In genomic region chr3:117246771-117247555, GRCh38 we compare ENCODE assay signal across 14 cellular contexts.
"Had no signal": no experiment of that assay in that cellular context is flagged by ENCODE, and none has a peak within 500 bp of the region (broad histone marks: within the 10 kb centered on the region; RNA-seq: fewer than 3 reads in every experiment).

No MANE protein-coding gene starts in this region.

- ATAC-seq: gastrocnemius medialis; heart right ventricle; left lobe of liver; naive thymus-derived CD4-positive, alpha-beta T cell; psoas muscle had no signal

- H3K4me3 ChIP-seq: gastrocnemius medialis, heart right ventricle, psoas muscle, sigmoid colon, skin epidermis, uterus had no signal

- DNase-seq: dermis blood vessel endothelial cell; gastrocnemius medialis; heart right ventricle; hypothalamus; kidney glomerular epithelial cell; mammary epithelial cell; naive thymus-derived CD4-positive, alpha-beta T cell; nephron progenitor cell; psoas muscle; sigmoid colon; stimulated activated naive CD4-positive, alpha-beta T cell; uterus had no signal

- H3K36me3 ChIP-seq: gastrocnemius medialis, heart right ventricle, sigmoid colon, uterus had no signal

- H3K9me3 ChIP-seq: gastrocnemius medialis, heart right ventricle, psoas muscle, sigmoid colon, uterus had no signal

- H3K27me3 ChIP-seq: gastrocnemius medialis, sigmoid colon, uterus had no signal
